ENCODE assay signal across 1 cellular context in the genomic region with DNA sequence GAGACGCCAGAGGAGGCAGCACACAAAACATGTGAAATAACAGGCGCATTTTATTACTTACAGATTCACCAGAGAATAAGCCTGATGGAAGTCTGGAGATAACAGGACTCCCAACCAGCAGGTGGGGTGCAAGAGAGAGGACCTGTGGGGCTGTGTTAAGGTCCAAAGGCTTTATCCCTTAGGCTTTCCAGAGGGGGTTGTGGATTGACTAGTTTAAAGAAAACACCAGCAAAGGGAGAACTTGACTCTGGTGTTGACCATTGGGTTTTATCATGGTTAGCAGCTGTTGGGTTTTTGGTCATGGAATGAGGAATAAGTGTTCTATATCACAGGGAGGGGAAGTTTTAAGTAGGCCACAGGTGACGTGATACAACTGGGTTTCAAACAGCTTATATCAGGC.
TF ChIP-seq lines count a peak whose summit lies in the region.

No MANE protein-coding gene starts in this region.

TF ChIP-seq in HepG2, 621 proteins besides CTCF, POLR2A, EP300 and RAD21:
- TF ChIP-seq, protein P1, sequence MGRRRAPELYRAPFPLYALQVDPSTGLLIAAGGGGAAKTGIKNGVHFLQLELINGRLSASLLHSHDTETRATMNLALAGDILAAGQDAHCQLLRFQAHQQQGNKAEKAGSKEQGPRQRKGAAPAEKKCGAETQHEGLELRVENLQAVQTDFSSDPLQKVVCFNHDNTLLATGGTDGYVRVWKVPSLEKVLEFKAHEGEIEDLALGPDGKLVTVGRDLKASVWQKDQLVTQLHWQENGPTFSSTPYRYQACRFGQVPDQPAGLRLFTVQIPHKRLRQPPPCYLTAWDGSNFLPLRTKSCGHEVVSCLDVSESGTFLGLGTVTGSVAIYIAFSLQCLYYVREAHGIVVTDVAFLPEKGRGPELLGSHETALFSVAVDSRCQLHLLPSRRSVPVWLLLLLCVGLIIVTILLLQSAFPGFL (CRISPR knock-in tag; IDR thresholded peaks at IDR 0.05): no peak
- TF ChIP-seq ZNF777 (CRISPR knock-in tag; IDR thresholded peaks at IDR 0.05) (no peak), ZNF558 (CRISPR knock-in tag; IDR thresholded peaks at IDR 0.05; ENCODE audit: borderline replicate concordance) (no peak), GTF3A (CRISPR knock-in tag; conservative IDR thresholded peaks at IDR 0.05) (no peak)
